Comparison of ENCODE assay signal across 9 cellular contexts in the genomic region with DNA sequence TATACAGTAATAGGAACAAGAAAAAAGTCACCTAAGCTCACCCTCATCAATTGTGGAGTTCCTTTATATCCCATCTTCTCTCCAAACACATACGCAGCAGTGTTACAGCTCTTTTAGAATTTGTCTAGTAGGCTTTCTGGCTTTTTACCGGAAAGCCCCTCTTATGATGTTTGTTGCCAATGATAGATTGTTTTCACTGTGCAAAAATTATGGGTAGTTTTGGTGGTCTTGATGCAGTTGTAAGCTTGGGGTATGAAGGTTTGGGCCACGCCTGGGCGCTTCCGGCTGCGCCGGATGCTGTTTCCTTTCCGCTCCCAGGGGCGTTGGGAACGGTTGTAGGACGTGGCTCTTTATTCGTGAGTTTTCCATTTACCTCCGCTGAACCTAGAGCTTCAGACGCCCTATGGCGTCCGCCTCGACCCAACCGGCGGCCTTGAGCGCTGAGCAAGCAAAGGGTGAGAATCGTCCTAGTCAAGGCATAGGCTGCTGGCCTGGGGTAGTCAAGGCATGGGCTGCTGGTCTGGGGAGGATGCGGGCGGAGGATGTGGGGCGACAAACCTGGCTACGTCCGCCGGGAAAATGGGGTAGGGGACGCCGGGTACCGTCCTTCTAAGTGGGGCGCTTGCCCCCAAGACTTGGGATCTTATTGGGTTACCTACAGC. TPM values are rescaled to one million over a fixed set of nuclear protein-coding genes. Genes with fewer than 3 reads are reported as not detected.
DNase-seq lines count a peak whose midpoint lies in the region; ATAC-seq and TF ChIP-seq lines count a peak whose summit lies in the region.
"Had no signal": no experiment of that assay in that cellular context is flagged by ENCODE, and none has a peak within 500 bp of the region (broad histone marks: within the 10 kb centered on the region; RNA-seq: fewer than 3 reads in every experiment).

Gene C12orf57, plus strand, starts transcription at position 304 of the 662 bp plus-strand sequence. Its CDS starts 100 bp downstream, at position 404.
Gene RNU7-1, plus strand, starts transcription at position 98 of the 662 bp plus-strand sequence.

- BruUV-seq in HCT116 (replicated peaks; lab: Mats Ljungman, UMichigan), result TSS peak; percentile 93

- H3F3A ChIP-seq in MM.1S (ENCODE audit: insufficient read depth, low read length), result peaks cover 48% of the 10 kb centered on the region

- DNase-seq in GM04504 (ENCODE audit: low read depth), result peak; percentile 69
- peak; percentile 96 for DNase-seq in HCT116 (ENCODE audit: low read depth, low spot score)
- DNase-seq in MM.1S, result peak; percentile 87
- peak; percentile 79 for DNase-seq in activated naive CD4-positive, alpha-beta T cell treated with anti-CD3 and anti-CD28 coated beads, Interleukin-2, amount 50 U/mL, for 16 hours
- peak; percentile 91 for DNase-seq in foreskin melanocyte
- DNase-seq in occipital lobe (lab: John Stamatoyannopoulos, UW), result peak; percentile 61
- peak; percentile 87 for DNase-seq in ureter (ENCODE audit: low spot score)

- TF ChIP-seq POLR2A in HCT116 (IDR thresholded peaks at IDR 0.05; ENCODE audit: borderline replicate concordance, extremely low read depth, insufficient read depth, insufficient read length) (peak; percentile 100), Raji (IDR thresholded peaks at IDR 0.05; ENCODE audit: insufficient read depth, low read depth, low read length) (peak; percentile 100)

- H3K27me3 ChIP-seq in HCT116 (ENCODE audit: insufficient read depth, low read length) (no peaks in the 10 kb centered on the region), MM.1S (replicated peaks; ENCODE audit: insufficient read depth, low read length) (no peaks in the 10 kb centered on the region)

- POLR2A ChIA-PET in HCT116 (lab: Charles Lee), result interaction anchor here (0.6 to 7.7 kb wide), 43 partner anchors 10 to 704 kb away, joined by 3 to 269 read pairs (median 5); partner anchors contain the start of genes ATN1, C1RL, CDCA3 and COPS7A

- no peak for TF ChIP-seq RAD21 in HCT116 (IDR thresholded peaks at IDR 0.05; ENCODE audit: low read depth)

- H3K4me2 ChIP-seq in HCT116 (ENCODE audit: low read length) (peak within 1 kb of the TSS; percentile 92), MM.1S (ENCODE audit: low read depth, low read length) (peak within 1 kb of the TSS; percentile 84)

- H3K9ac ChIP-seq in HCT116 (ENCODE audit: low read length) (peak within 1 kb of the TSS; percentile 88), MM.1S (ENCODE audit: low read length) (peak within 1 kb of the TSS; percentile 87)

- H4K20me1 ChIP-seq in HCT116 (ENCODE audit: insufficient read depth) (no peaks in the 10 kb centered on the region), MM.1S (ENCODE audit: insufficient read depth, low read length) (no peaks in the 10 kb centered on the region)

- intact Hi-C loops in HCT116 (cut with micrococcal nuclease), result loop anchor here (1.0 to 10.0 kb wide), 4 partner anchors 75 to 165 kb away; partner anchors contain the start of genes C1R and C1RL

- H3K9me3 ChIP-seq in HCT116 (ENCODE audit: control insufficient read depth in 1 of 2, insufficient read depth in 1 of 2, low read depth in 1 of 2, low read length in 2 of 2), result no peaks in the 10 kb centered on the region
- no peaks in the 10 kb centered on the region for H3K9me3 ChIP-seq in MM.1S (replicated peaks; ENCODE audit: insufficient read depth, low read length)

- TF ChIP-seq CTCF in HCT116 (IDR thresholded peaks at IDR 0.05 in 2 of 3, conservative IDR thresholded peaks at IDR 0.05 in 1 of 3; ENCODE audit: borderline replicate concordance in 1 of 3, insufficient read depth in 1 of 3, low read depth in 2 of 3, low read length in 2 of 3) (no peak), MM.1S (IDR thresholded peaks at IDR 0.05; ENCODE audit: low read length) (no peak)

- peak; percentile 53 for ATAC-seq in HCT116

- CTCF ChIA-PET in HCT116 (lab: Charles Lee), result interaction anchor here (1.0 to 6.1 kb wide), 12 partner anchors 19 to 219 kb away, joined by 3 to 101 read pairs (median 6); partner anchors contain the start of genes C1R, C1RL and SPSB2

- peak within 1 kb of the TSS; percentile 68 to 71 for H3K4me3 ChIP-seq in HCT116 (replicated peaks in 1 of 2; ENCODE audit: low read depth in 1 of 2, low read length in 2 of 2)
- H3K4me3 ChIP-seq in MM.1S (ENCODE audit: low read length), result peak within 1 kb of the TSS; percentile 90

- peaks cover 22 to 61% of the 10 kb centered on the region in 2 experiments for H3K4me1 ChIP-seq in HCT116 (ENCODE audit: control insufficient read depth in 1 of 2, insufficient read depth in 2 of 2, low read length in 2 of 2)
- H3K4me1 ChIP-seq in MM.1S (ENCODE audit: low read length), result peaks cover 17% of the 10 kb centered on the region

- H3K79me2 ChIP-seq in HCT116 (ENCODE audit: insufficient read depth, low read length) (peaks cover 19% of the 10 kb centered on the region), MM.1S (ENCODE audit: low read length) (peaks cover 9% of the 10 kb centered on the region; the same call in 1 of the 2 replicates)

- peaks cover 4 to 9% of the 10 kb centered on the region in 2 experiments; a peak in 2 of 4 replicates for H3K36me3 ChIP-seq in HCT116 (ENCODE audit: control insufficient read depth in 1 of 2, insufficient read depth in 2 of 2, low read length in 2 of 2)
- H3K36me3 ChIP-seq in MM.1S (replicated peaks; ENCODE audit: insufficient read depth, low read length), result no peaks in the 10 kb centered on the region

- RAD21 ChIA-PET in HCT116 (lab: Charles Lee; ENCODE audit: low non-redundant PET in 1 of 2, low total read pairs in 2 of 2, uncharacterized antibody in 2 of 2, unreplicated experiment in 2 of 2), result interaction anchor here (0.5 to 2.8 kb wide), 9 partner anchors 18 to 182 kb away, joined by 3 to 22 read pairs (median 4); no protein-coding TSS in a partner anchor

- no peak within 1 kb of the TSS for H2AFZ ChIP-seq in HCT116 (ENCODE audit: low read depth, low read length, poor library complexity, severe bottlenecking)
- peak within 1 kb of the TSS; percentile 47; the same call in 1 of the 2 replicates for H2AFZ ChIP-seq in MM.1S (ENCODE audit: low read length)

- H3K27ac ChIP-seq in HCT116 (ENCODE audit: low read depth, low read length) (peak within 1 kb of the TSS; percentile 99), MM.1S (ENCODE audit: low read length) (peak within 1 kb of the TSS; percentile 93)

- H3K9me2 ChIP-seq in HCT116 (ENCODE audit: insufficient read depth), result no peaks in the 10 kb centered on the region
- no peaks in the 10 kb centered on the region for H3K9me2 ChIP-seq in MM.1S (replicated peaks; ENCODE audit: insufficient read depth, low read length)

TF ChIP-seq in HCT116, 20 proteins besides CTCF, POLR2A, EP300 and RAD21:
- TF ChIP-seq POLR2AphosphoS5 (IDR thresholded peaks at IDR 0.05; ENCODE audit: low read depth, low read length) (peak; percentile 100), YY1 (IDR thresholded peaks at IDR 0.05; ENCODE audit: extremely low read depth, insufficient replicate concordance, low read depth, low read length) (peak; percentile 83), ZFX (IDR thresholded peaks at IDR 0.05) (peak; percentile 52; the same call in 1 of the 2 replicates), MAX (IDR thresholded peaks at IDR 0.05) (no peak), JUND (IDR thresholded peaks at IDR 0.05) (no peak), FOSL1 (IDR thresholded peaks at IDR 0.05; ENCODE audit: low read depth) (no peak), TCF7L2 (IDR thresholded peaks at IDR 0.05; ENCODE audit: borderline replicate concordance, extremely low read depth, insufficient read depth, insufficient read length) (peak; percentile 32), ZBTB33 (IDR thresholded peaks at IDR 0.05; ENCODE audit: extremely low read depth, insufficient replicate concordance, low read length) (peak; percentile 93), ELF1 (IDR thresholded peaks at IDR 0.05; ENCODE audit: borderline replicate concordance, low read depth) (no peak), CEBPB (IDR thresholded peaks at IDR 0.05; ENCODE audit: low read depth) (no peak)

RNA-seq across cellular contexts. Expression of gene C12orf57, which starts in this region (rescaled TPM):
- 202 TPM for total RNA-seq in HCT116 (2021; ENCODE audit: unreplicated experiment)
- polyA plus RNA-seq in HCT116 (2012), result 409 and 485 TPM in 2 replicates
- 243 TPM for total RNA-seq in occipital lobe
- 172 TPM for total RNA-seq in ureter

RNA-seq across cellular contexts. Expression of gene RNU7-1, which starts in this region (rescaled TPM):
- total RNA-seq in HCT116 (2021; ENCODE audit: unreplicated experiment) (not detected), occipital lobe (not detected), ureter (not detected)
- not detected in 2 replicates for polyA plus RNA-seq in HCT116 (2012)
- total RNA-seq: subcutaneous adipose tissue had no signal

Comparison
In these comparisons a context has a peak if more than half of its experiments do, and no peak if none do; other contexts are left out.
1. Peak in every context shown above with its lines: DNase-seq, ATAC-seq, H3K4me3 ChIP-seq and H3K27ac ChIP-seq.